Comparison of ENCODE assay signal across 8 cellular contexts in the genomic region with DNA sequence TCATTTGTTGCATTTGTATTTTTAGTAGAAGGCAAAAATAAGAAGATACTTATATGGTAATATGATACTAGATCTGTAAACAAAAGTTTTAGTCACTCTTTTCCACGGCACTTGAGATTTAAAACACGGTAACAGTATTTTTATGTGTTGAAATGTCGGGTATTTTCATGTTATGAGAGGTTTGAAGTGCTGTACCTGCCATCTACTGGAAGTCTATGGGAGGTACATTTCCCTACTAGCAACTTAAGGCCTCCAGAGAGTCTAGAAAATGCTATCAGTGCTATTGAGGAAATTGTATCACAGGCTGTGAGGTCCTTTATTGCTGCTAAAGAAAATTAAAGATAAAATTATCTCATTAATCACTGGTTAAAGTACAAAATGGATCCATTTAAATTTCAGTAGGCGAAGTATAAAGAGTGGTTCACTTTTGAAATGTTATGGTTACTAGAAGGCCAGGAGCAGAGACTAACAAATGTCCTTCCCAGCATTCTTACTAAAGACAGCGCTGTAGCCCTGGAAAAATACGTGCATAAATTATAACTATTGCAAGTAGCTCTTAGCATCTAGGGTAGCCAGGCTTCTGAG.
DNase-seq lines count a peak whose midpoint lies in the region; ATAC-seq and TF ChIP-seq lines count a peak whose summit lies in the region.

No MANE protein-coding gene starts in this region.

- H3K4me3 ChIP-seq in cardiac fibroblast (replicated peaks in 1 of 2; ENCODE audit: low read depth in 2 of 2, low read length in 2 of 2) (no peak overlapping the region), left lung (no peak overlapping the region)

- DNase-seq in GM04504 (ENCODE audit: low read depth) (peak; percentile 24), NCI-H524 treated with DMSO at 0.1 percent for 48 hours (lab: John Stamatoyannopoulos, UW) (peak; percentile 32), cardiac fibroblast (ENCODE audit: low read depth in 2 of 2) (peak; percentile 87), left lung (no peak), natural killer cell (no peak), T-helper 17 cell (no peak)

- intact Hi-C loops in left lung (cut with DNase I) (loop anchor here in 1 of 2 donors (5.0 kb wide), 1 partner anchor 458 kb away; no protein-coding TSS in a partner anchor), natural killer cell (cut with micrococcal nuclease) (no loop called here)

- no peaks in the 10 kb centered on the region for H3K27me3 ChIP-seq in left lung

- H3K9me3 ChIP-seq in left lung: no peaks in the 10 kb centered on the region
- H3K9me3 ChIP-seq in T-helper 17 cell (ENCODE audit: control insufficient read depth, low read length, poor library complexity, severe bottlenecking): no peaks in the 10 kb centered on the region

- H3K36me3 Mint-ChIP-seq in natural killer cell (no peaks in the 10 kb centered on the region), T-helper 17 cell (ENCODE audit: low read depth) (no peaks in the 10 kb centered on the region)

- H3K36me3 ChIP-seq in left lung: no peaks in the 10 kb centered on the region

- peaks cover 10 to 14% of the 10 kb centered on the region in 2 donors for H3K9me3 Mint-ChIP-seq in natural killer cell

- H3K27ac Mint-ChIP-seq in natural killer cell (no peak overlapping the region), T-helper 17 cell (no peak overlapping the region)

- H3K27me3 Mint-ChIP-seq in natural killer cell (ENCODE audit: low read depth in 2 of 2) (no peaks in the 10 kb centered on the region), T-helper 17 cell (no peaks in the 10 kb centered on the region)

- H3K4me1 Mint-ChIP-seq in natural killer cell (no peaks in the 10 kb centered on the region), T-helper 17 cell (no peaks in the 10 kb centered on the region)

- ATAC-seq in HG03442 (IDR thresholded peaks at IDR 0.05; ENCODE audit: unreplicated experiment) (peak; percentile 75), left lung (peak; percentile 90), natural killer cell (no peak), HG03045 (IDR thresholded peaks at IDR 0.05; ENCODE audit: unreplicated experiment) (no peak), T-helper 17 cell (no peak)

- no peak overlapping the region for H3K4me3 Mint-ChIP-seq in natural killer cell
- no peak overlapping the region for H3K4me3 Mint-ChIP-seq in T-helper 17 cell

- H3K27ac ChIP-seq in left lung: no peak overlapping the region

- no peaks in the 10 kb centered on the region for H3K4me1 ChIP-seq in left lung

- peak; percentile 77 for TF ChIP-seq CTCF in cardiac fibroblast (IDR thresholded peaks at IDR 0.05; ENCODE audit: low read depth, low read length)
- TF ChIP-seq CTCF in left lung (IDR thresholded peaks at IDR 0.05): peak; percentile 57 to 58
- no peak for TF ChIP-seq CTCF in natural killer cell (IDR thresholded peaks at IDR 0.05)

Comparison
In these comparisons a context has a peak if more than half of its experiments do, and no peak if none do; other contexts are left out.
1. DNase-seq: peak in GM04504 (single experiment), NCI-H524 treated with DMSO at 0.1 percent for 48 hours (single experiment) and cardiac fibroblast (2 of 2); none in left lung (0 of 2), natural killer cell (single experiment) and T-helper 17 cell (0 of 3).
2. ATAC-seq: peak in HG03442 (single experiment) and left lung (single experiment); none in natural killer cell (0 of 3), HG03045 (single experiment) and T-helper 17 cell (single experiment).